In the genomic region with DNA sequence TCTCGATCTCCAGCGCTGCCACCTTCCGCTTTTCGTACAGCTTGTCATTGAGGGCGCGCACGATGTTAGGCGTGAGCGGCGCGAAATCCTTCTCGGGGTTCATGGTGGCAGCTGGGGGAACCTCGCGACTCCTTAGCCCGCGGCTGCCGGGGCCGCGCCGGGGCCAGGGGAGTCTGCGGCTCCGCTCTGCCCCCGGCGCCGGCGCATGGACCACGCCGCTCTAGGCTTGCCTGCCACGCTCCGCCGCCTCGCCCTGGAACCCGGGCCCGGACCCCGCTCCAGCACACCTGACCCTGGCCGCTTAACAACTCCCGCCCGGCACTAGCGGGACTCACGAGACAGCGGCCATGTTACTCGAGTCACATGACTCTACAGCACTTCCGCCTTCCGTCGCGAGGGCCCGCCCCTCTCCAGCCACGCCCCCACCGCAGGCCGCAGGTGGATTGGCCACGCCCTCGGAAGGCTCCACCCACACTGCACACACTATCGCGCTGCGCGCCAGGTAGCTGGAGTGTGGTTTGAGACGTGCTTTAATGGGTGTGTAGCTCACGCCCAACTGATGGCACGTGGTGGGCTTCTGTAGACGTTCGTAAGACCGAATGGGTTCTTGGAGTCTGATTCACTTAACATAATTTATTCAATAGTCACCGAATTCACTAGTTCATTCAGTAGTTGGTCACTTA, we compare ENCODE assay signal across 1 cellular context.
TF ChIP-seq lines count a peak whose summit lies in the region.

A gene (minus strand): TSS at position 361 of the 683 bp plus-strand sequence. CDS start 258 bp downstream, at position 103.

TF ChIP-seq in K562, 482 proteins besides CTCF, POLR2A, EP300 and RAD21 (continued from another document and continues in another):
- TF ChIP-seq, protein P1, sequence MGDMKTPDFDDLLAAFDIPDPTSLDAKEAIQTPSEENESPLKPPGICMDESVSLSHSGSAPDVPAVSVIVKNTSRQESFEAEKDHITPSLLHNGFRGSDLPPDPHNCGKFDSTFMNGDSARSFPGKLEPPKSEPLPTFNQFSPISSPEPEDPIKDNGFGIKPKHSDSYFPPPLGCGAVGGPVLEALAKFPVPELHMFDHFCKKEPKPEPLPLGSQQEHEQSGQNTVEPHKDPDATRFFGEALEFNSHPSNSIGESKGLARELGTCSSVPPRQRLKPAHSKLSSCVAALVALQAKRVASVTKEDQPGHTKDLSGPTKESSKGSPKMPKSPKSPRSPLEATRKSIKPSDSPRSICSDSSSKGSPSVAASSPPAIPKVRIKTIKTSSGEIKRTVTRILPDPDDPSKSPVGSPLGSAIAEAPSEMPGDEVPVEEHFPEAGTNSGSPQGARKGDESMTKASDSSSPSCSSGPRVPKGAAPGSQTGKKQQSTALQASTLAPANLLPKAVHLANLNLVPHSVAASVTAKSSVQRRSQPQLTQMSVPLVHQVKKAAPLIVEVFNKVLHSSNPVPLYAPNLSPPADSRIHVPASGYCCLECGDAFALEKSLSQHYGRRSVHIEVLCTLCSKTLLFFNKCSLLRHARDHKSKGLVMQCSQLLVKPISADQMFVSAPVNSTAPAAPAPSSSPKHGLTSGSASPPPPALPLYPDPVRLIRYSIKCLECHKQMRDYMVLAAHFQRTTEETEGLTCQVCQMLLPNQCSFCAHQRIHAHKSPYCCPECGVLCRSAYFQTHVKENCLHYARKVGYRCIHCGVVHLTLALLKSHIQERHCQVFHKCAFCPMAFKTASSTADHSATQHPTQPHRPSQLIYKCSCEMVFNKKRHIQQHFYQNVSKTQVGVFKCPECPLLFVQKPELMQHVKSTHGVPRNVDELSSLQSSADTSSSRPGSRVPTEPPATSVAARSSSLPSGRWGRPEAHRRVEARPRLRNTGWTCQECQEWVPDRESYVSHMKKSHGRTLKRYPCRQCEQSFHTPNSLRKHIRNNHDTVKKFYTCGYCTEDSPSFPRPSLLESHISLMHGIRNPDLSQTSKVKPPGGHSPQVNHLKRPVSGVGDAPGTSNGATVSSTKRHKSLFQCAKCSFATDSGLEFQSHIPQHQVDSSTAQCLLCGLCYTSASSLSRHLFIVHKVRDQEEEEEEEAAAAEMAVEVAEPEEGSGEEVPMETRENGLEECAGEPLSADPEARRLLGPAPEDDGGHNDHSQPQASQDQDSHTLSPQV (IDR thresholded peaks at IDR 0.05), result peak; percentile 44; the same call in 1 of the 2 replicates
- TF ChIP-seq SIX5 (IDR thresholded peaks at IDR 0.05; ENCODE audit: borderline replicate concordance in 1 of 2, insufficient read depth in 1 of 2, low read depth in 1 of 2, low read length in 2 of 2) (no peak), CHD2 (IDR thresholded peaks at IDR 0.05; ENCODE audit: low read depth, low read length) (peak; percentile 75), HNRNPLL (IDR thresholded peaks at IDR 0.05; ENCODE audit: low read depth, low read length, poor library complexity, severe bottlenecking) (peak; percentile 41), ZNF57 (CRISPR knock-in tag; IDR thresholded peaks at IDR 0.05) (no peak), TAF9B (IDR thresholded peaks at IDR 0.05; ENCODE audit: partially characterized antibody) (peak; percentile 54), FOXK2 (conservative IDR thresholded peaks at IDR 0.05 in 1 of 2, IDR thresholded peaks at IDR 0.05 in 1 of 2; ENCODE audit: low read depth in 2 of 2) (peak; percentile 82 to 89), ELF4 (CRISPR knock-in tag; IDR thresholded peaks at IDR 0.05) (peak; percentile 83; the same call in 1 of the 2 replicates), PCBP1 (IDR thresholded peaks at IDR 0.05; ENCODE audit: low read depth, low read length, poor library complexity, severe bottlenecking) (peak; percentile 58), DIDO1 (tag; IDR thresholded peaks at IDR 0.05; ENCODE audit: low read depth) (peak; percentile 84), TEAD2 (tag; IDR thresholded peaks at IDR 0.05) (no peak), SREBF1 (IDR thresholded peaks at IDR 0.05; ENCODE audit: borderline replicate concordance, low read depth, low read length) (no peak), SMARCE1 (IDR thresholded peaks at IDR 0.05) (no peak), MTA3 (IDR thresholded peaks at IDR 0.05; ENCODE audit: borderline replicate concordance) (peak; percentile 67; the same call in 1 of the 2 replicates), NONO (IDR thresholded peaks at IDR 0.05; ENCODE audit: low read depth in 2 of 2, low read length in 1 of 2) (peak; percentile 16 to 30; a peak in 1 of 4 replicates), NR1H2 (CRISPR knock-in tag; IDR thresholded peaks at IDR 0.05) (no peak), GATAD2A (IDR thresholded peaks at IDR 0.05) (no peak), MEF2D (tag; conservative IDR thresholded peaks at IDR 0.05; ENCODE audit: low read depth) (no peak), THRAP3 (IDR thresholded peaks at IDR 0.05; ENCODE audit: borderline replicate concordance) (no peak), ZNF785 (CRISPR knock-in tag; IDR thresholded peaks at IDR 0.05) (no peak), HMGN3 (IDR thresholded peaks at IDR 0.05; ENCODE audit: borderline replicate concordance, extremely low read depth, insufficient read length, low read depth, low read length) (peak; percentile 42), RBBP5 (IDR thresholded peaks at IDR 0.05; ENCODE audit: borderline replicate concordance, insufficient read depth, low read length, poor library complexity, severe bottlenecking) (peak; percentile 86), RAD51 (IDR thresholded peaks at IDR 0.05; ENCODE audit: borderline replicate concordance, low read depth) (peak; percentile 93), C11orf30 (IDR thresholded peaks at IDR 0.05; ENCODE audit: low read depth) (peak; percentile 99), ZNF354B (CRISPR knock-in tag; IDR thresholded peaks at IDR 0.05) (no peak), CC2D1A (IDR thresholded peaks at IDR 0.05) (no peak), GABPB1 (CRISPR knock-in tag; IDR thresholded peaks at IDR 0.05) (peak; percentile 90), JUND (IDR thresholded peaks at IDR 0.05; ENCODE audit: borderline replicate concordance, low read depth, low read length) (peak; percentile 51; the same call in 1 of the 2 replicates), JUND (tag; IDR thresholded peaks at IDR 0.05; ENCODE audit: borderline replicate concordance, low read depth, low read length) (no peak; the same call in 2 of the 3 replicates), RNF2 (IDR thresholded peaks at IDR 0.05) (no peak; the same call in 1 of the 2 replicates), EGR1 (conservative IDR thresholded peaks at IDR 0.05) (peak; percentile 61), ZKSCAN3 (CRISPR knock-in tag; IDR thresholded peaks at IDR 0.05) (no peak), JUN (IDR thresholded peaks at IDR 0.05; ENCODE audit: borderline replicate concordance, low read depth, low read length) (0 out of 2 replicates have a peak, but pooled peaks have one; percentile 4), JUN (CRISPR knock-in tag; IDR thresholded peaks at IDR 0.05; ENCODE audit: borderline replicate concordance) (no peak), LEF1 (IDR thresholded peaks at IDR 0.05) (no peak), HOXB6 (CRISPR knock-in tag; IDR thresholded peaks at IDR 0.05; ENCODE audit: borderline replicate concordance) (no peak), ZNF551 (CRISPR knock-in tag; IDR thresholded peaks at IDR 0.05) (no peak), HNRNPK (IDR thresholded peaks at IDR 0.05; ENCODE audit: low read depth, low read length, poor library complexity, severe bottlenecking) (no peak)
- TF ChIP-seq, protein P2, sequence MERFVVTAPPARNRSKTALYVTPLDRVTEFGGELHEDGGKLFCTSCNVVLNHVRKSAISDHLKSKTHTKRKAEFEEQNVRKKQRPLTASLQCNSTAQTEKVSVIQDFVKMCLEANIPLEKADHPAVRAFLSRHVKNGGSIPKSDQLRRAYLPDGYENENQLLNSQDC (CRISPR knock-in tag; IDR thresholded peaks at IDR 0.05), result no peak
- TF ChIP-seq, protein P3, sequence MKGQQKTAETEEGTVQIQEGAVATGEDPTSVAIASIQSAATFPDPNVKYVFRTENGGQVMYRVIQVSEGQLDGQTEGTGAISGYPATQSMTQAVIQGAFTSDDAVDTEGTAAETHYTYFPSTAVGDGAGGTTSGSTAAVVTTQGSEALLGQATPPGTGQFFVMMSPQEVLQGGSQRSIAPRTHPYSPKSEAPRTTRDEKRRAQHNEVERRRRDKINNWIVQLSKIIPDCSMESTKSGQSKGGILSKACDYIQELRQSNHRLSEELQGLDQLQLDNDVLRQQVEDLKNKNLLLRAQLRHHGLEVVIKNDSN (CRISPR knock-in tag; IDR thresholded peaks at IDR 0.05), result peak; percentile 98
- TF ChIP-seq, protein P4, sequence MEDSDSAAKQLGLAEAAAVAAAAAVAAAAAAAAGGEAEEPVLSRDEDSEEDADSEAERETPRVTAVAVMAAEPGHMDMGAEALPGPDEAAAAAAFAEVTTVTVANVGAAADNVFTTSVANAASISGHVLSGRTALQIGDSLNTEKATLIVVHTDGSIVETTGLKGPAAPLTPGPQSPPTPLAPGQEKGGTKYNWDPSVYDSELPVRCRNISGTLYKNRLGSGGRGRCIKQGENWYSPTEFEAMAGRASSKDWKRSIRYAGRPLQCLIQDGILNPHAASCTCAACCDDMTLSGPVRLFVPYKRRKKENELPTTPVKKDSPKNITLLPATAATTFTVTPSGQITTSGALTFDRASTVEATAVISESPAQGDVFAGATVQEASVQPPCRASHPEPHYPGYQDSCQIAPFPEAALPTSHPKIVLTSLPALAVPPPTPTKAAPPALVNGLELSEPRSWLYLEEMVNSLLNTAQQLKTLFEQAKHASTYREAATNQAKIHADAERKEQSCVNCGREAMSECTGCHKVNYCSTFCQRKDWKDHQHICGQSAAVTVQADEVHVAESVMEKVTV (CRISPR knock-in tag; IDR thresholded peaks at IDR 0.05), result no peak
- TF ChIP-seq, protein P5, sequence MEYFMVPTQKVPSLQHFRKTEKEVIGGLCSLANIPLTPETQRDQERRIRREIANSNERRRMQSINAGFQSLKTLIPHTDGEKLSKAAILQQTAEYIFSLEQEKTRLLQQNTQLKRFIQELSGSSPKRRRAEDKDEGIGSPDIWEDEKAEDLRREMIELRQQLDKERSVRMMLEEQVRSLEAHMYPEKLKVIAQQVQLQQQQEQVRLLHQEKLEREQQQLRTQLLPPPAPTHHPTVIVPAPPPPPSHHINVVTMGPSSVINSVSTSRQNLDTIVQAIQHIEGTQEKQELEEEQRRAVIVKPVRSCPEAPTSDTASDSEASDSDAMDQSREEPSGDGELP (CRISPR knock-in tag; IDR thresholded peaks at IDR 0.05; ENCODE audit: borderline replicate concordance), result peak; percentile 89
- TF ChIP-seq, protein P6, sequence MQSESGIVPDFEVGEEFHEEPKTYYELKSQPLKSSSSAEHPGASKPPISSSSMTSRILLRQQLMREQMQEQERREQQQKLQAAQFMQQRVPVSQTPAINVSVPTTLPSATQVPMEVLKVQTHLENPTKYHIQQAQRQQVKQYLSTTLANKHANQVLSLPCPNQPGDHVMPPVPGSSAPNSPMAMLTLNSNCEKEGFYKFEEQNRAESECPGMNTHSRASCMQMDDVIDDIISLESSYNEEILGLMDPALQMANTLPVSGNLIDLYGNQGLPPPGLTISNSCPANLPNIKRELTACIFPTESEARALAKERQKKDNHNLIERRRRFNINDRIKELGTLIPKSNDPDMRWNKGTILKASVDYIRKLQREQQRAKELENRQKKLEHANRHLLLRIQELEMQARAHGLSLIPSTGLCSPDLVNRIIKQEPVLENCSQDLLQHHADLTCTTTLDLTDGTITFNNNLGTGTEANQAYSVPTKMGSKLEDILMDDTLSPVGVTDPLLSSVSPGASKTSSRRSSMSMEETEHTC (IDR thresholded peaks at IDR 0.05), result peak; percentile 92
- TF ChIP-seq, protein P7, sequence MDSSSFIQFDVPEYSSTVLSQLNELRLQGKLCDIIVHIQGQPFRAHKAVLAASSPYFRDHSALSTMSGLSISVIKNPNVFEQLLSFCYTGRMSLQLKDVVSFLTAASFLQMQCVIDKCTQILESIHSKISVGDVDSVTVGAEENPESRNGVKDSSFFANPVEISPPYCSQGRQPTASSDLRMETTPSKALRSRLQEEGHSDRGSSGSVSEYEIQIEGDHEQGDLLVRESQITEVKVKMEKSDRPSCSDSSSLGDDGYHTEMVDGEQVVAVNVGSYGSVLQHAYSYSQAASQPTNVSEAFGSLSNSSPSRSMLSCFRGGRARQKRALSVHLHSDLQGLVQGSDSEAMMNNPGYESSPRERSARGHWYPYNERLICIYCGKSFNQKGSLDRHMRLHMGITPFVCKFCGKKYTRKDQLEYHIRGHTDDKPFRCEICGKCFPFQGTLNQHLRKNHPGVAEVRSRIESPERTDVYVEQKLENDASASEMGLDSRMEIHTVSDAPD (CRISPR knock-in tag; IDR thresholded peaks at IDR 0.05), result no peak
- TF ChIP-seq, protein P8, sequence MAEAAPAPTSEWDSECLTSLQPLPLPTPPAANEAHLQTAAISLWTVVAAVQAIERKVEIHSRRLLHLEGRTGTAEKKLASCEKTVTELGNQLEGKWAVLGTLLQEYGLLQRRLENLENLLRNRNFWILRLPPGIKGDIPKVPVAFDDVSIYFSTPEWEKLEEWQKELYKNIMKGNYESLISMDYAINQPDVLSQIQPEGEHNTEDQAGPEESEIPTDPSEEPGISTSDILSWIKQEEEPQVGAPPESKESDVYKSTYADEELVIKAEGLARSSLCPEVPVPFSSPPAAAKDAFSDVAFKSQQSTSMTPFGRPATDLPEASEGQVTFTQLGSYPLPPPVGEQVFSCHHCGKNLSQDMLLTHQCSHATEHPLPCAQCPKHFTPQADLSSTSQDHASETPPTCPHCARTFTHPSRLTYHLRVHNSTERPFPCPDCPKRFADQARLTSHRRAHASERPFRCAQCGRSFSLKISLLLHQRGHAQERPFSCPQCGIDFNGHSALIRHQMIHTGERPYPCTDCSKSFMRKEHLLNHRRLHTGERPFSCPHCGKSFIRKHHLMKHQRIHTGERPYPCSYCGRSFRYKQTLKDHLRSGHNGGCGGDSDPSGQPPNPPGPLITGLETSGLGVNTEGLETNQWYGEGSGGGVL (CRISPR knock-in tag; IDR thresholded peaks at IDR 0.05), result no peak
- TF ChIP-seq, protein P9, sequence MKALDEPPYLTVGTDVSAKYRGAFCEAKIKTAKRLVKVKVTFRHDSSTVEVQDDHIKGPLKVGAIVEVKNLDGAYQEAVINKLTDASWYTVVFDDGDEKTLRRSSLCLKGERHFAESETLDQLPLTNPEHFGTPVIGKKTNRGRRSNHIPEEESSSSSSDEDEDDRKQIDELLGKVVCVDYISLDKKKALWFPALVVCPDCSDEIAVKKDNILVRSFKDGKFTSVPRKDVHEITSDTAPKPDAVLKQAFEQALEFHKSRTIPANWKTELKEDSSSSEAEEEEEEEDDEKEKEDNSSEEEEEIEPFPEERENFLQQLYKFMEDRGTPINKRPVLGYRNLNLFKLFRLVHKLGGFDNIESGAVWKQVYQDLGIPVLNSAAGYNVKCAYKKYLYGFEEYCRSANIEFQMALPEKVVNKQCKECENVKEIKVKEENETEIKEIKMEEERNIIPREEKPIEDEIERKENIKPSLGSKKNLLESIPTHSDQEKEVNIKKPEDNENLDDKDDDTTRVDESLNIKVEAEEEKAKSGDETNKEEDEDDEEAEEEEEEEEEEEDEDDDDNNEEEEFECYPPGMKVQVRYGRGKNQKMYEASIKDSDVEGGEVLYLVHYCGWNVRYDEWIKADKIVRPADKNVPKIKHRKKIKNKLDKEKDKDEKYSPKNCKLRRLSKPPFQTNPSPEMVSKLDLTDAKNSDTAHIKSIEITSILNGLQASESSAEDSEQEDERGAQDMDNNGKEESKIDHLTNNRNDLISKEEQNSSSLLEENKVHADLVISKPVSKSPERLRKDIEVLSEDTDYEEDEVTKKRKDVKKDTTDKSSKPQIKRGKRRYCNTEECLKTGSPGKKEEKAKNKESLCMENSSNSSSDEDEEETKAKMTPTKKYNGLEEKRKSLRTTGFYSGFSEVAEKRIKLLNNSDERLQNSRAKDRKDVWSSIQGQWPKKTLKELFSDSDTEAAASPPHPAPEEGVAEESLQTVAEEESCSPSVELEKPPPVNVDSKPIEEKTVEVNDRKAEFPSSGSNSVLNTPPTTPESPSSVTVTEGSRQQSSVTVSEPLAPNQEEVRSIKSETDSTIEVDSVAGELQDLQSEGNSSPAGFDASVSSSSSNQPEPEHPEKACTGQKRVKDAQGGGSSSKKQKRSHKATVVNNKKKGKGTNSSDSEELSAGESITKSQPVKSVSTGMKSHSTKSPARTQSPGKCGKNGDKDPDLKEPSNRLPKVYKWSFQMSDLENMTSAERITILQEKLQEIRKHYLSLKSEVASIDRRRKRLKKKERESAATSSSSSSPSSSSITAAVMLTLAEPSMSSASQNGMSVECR (CRISPR knock-in tag; IDR thresholded peaks at IDR 0.05), result peak; percentile 94
